In genomic region chr17:13594762-13595697, GRCh38 we compare ENCODE assay signal across 8 cellular contexts. TPM values are rescaled to one million over a fixed set of nuclear protein-coding genes. Genes with fewer than 3 reads are reported as not detected.
DNase-seq lines count a peak whose midpoint lies in the region; ATAC-seq, FAIRE-seq and TF ChIP-seq lines count a peak whose summit lies in the region.

No MANE protein-coding gene starts in this region.

- no peak for ATAC-seq in HG02852 (IDR thresholded peaks at IDR 0.05; ENCODE audit: unreplicated experiment)

- peaks cover 2% of the 10 kb centered on the region for H3K27me3 ChIP-seq in bronchial epithelial cell (ENCODE audit: control insufficient read depth, insufficient read depth, low read length)

- H3K4me3 ChIP-seq in bronchial epithelial cell (ENCODE audit: low read depth, low read length): no peak overlapping the region

- peak; percentile 74 for TF ChIP-seq CTCF in bronchial epithelial cell (IDR thresholded peaks at IDR 0.05; ENCODE audit: insufficient read depth, low read length, severe bottlenecking)

- peak; percentile 55 for FAIRE-seq in bronchial epithelial cell (lab: Jason Lieb, UNC)

- DNase-seq in AG08395 (ENCODE audit: low spot score) (peak; percentile 69), GM19240 (ENCODE audit: insufficient read length, low spot score) (peak; percentile 50), NCI-H2029 (lab: John Stamatoyannopoulos, UW) (peak; percentile 3), bronchial epithelial cell (ENCODE audit: low read depth) (peak; percentile 62), kidney glomerular epithelial cell (lab: John Stamatoyannopoulos, UW) (peak; percentile 69)
- DNase-seq in activated CD4-positive, CD25-positive, alpha-beta regulatory T cell (lab: John Stamatoyannopoulos, UW): peak; percentile 56 to 80 (median 64)
- DNase-seq in stimulated activated CD4-positive, alpha-beta T cell treated with anti-CD3 and anti-CD28 coated beads, Interleukin-2, amount 100 ng/mL, for 48 hours: peak; percentile 79 to 86

- H3K36me3 ChIP-seq in bronchial epithelial cell (ENCODE audit: control insufficient read depth, insufficient read depth, low read length): no peaks in the 10 kb centered on the region

RNA-seq across cellular contexts. Expression of gene HS3ST3A1, which starts 6.7 kb away (rescaled TPM):
- total RNA-seq in bronchial epithelial cell: 0.13 and 0.53 TPM in 2 replicates

Comparison
In these comparisons a context has a peak if more than half of its experiments do, and no peak if none do; other contexts are left out.
1. DNase-seq: peak in every context shown above with its lines; median percentile 82 in stimulated activated CD4-positive, alpha-beta T cell treated with anti-CD3 and anti-CD28 coated beads, Interleukin-2, amount 100 ng/mL, for 48 hours; 69 in AG08395; 69 in kidney glomerular epithelial cell; 64 in activated CD4-positive, CD25-positive, alpha-beta regulatory T cell; 62 in bronchial epithelial cell; 50 in GM19240; 3 in NCI-H2029.